Comparison of ENCODE assay signal across 8 cellular contexts in genomic region chr22:42444060-42444904, GRCh38. TPM values are rescaled to one million over a fixed set of nuclear protein-coding genes. Genes with fewer than 3 reads are reported as not detected.
DNase-seq lines count a peak whose midpoint lies in the region; ATAC-seq, FAIRE-seq and TF ChIP-seq lines count a peak whose summit lies in the region.

No MANE protein-coding gene starts in this region.

- H3K79me2 ChIP-seq in keratinocyte (ENCODE audit: control insufficient read depth, insufficient read depth, low read length): no peaks in the 10 kb centered on the region

- H3K4me1 ChIP-seq in keratinocyte (ENCODE audit: control insufficient read depth, extremely low read depth, insufficient read depth, low read length): peaks cover 22% of the 10 kb centered on the region

- peak overlapping the region in 2 of 3 experiments; percentile 40 to 61 for H3K4me3 ChIP-seq in keratinocyte (ENCODE audit: control insufficient read depth in 2 of 3, extremely low read depth in 1 of 3, insufficient read depth in 2 of 3, low read depth in 1 of 3, low read length in 3 of 3)

- peak; percentile 52 for TF ChIP-seq POLR2A in GM18505 (IDR thresholded peaks at IDR 0.05; ENCODE audit: borderline replicate concordance, extremely low read depth, insufficient read depth, insufficient read length)

- no peaks in the 10 kb centered on the region for H3K9me3 ChIP-seq in keratinocyte (ENCODE audit: control insufficient read depth, low read depth, low read length)

- peak overlapping the region; percentile 99 for H2AFZ ChIP-seq in keratinocyte (ENCODE audit: control insufficient read depth, low read length)

- no peaks in the 10 kb centered on the region for H3K27me3 ChIP-seq in keratinocyte (ENCODE audit: control insufficient read depth, extremely low read depth, insufficient read depth, low read length)

- dilution Hi-C loops in keratinocyte (cut with MboI; ENCODE audit: extremely low pct_ligation_motif_present, low sequenced_read_pairs): no loop called here

- TF ChIP-seq CTCF in 22Rv1 (IDR thresholded peaks at IDR 0.05) (peak; percentile 81), keratinocyte (optimal IDR thresholded peaks at IDR 0.05 in 1 of 3, IDR thresholded peaks at IDR 0.05 in 1 of 3, conservative IDR thresholded peaks at IDR 0.05 in 1 of 3; ENCODE audit: extremely low read depth in 1 of 3, insufficient read depth in 2 of 3, low read length in 3 of 3) (peak; percentile 43 to 77 (median 68))

- no peaks in the 10 kb centered on the region for H3K9me1 ChIP-seq in keratinocyte (ENCODE audit: control insufficient read depth, extremely low read depth, insufficient read depth, low read length)

- DNase-seq in NCI-H2227 treated with DMSO at 0.1 percent for 48 hours (lab: John Stamatoyannopoulos, UW) (peak; percentile 56), cerebellar cortex (ENCODE audit: low spot score) (peak; percentile 77), keratinocyte (ENCODE audit: low read depth, low spot score) (no peak)
- peak; percentile 72 for DNase-seq in stimulated activated CD4-positive, alpha-beta T cell treated with anti-CD3 and anti-CD28 coated beads, Interleukin-12 subunit alpha, Interleukin-12 subunit beta, amount 100 ng/mL, for 4 hours

- H3K27ac ChIP-seq in 22Rv1 (no peak overlapping the region; the same call in 1 of the 2 replicates), keratinocyte (ENCODE audit: control insufficient read depth, insufficient read depth, low read length) (no peak overlapping the region)

- peak overlapping the region; percentile 57 for H3K9ac ChIP-seq in keratinocyte (ENCODE audit: control insufficient read depth, extremely low read depth, insufficient read depth, low read length)

- H4K20me1 ChIP-seq in keratinocyte (ENCODE audit: control insufficient read depth, extremely low read depth, insufficient read depth, low read length): no peaks in the 10 kb centered on the region

- ATAC-seq in GM18505 (IDR thresholded peaks at IDR 0.05; ENCODE audit: unreplicated experiment) (no peak), GM19328 (IDR thresholded peaks at IDR 0.05; ENCODE audit: unreplicated experiment) (no peak)
- peak; percentile 50 to 57 for ATAC-seq in activated CD4-positive, CD25-positive, alpha-beta regulatory T cell treated with anti-CD3 and anti-CD28 coated beads, Interleukin-2, amount 50 U/mL, for 24 hours

- FAIRE-seq in keratinocyte (lab: Jason Lieb, UNC): peak; percentile 73

- no peaks in the 10 kb centered on the region for H3K36me3 ChIP-seq in keratinocyte (ENCODE audit: control insufficient read depth in 2 of 2, extremely low read depth in 1 of 2, insufficient read depth in 2 of 2, low read length in 2 of 2)

- H3K4me2 ChIP-seq in keratinocyte (ENCODE audit: control insufficient read depth, extremely low read depth, insufficient read depth, low read depth, low read length): peak overlapping the region; percentile 87

RNA-seq across cellular contexts. Expression of gene NFAM1, which starts 12.1 kb away (rescaled TPM):
- polyA plus RNA-seq in keratinocyte: 0.05 TPM in 1 of 3 replicates, not detected in the others
- not detected for polyA plus RNA-seq in keratinocyte (2011; ENCODE audit: low read depth)
- polyA plus RNA-seq in keratinocyte (2011; cell fraction: cytosol; rRNA removed): 0.03 and 0.05 TPM in 2 replicates
- polyA plus RNA-seq in keratinocyte (2011; cell fraction: nucleus; rRNA removed): 0.01 and 0.09 TPM in 2 replicates
- polyA plus RNA-seq in keratinocyte (2012; ENCODE audit: low replicate concordance): 0.01 TPM in 1 of 2 replicates, not detected in the other
- 0.16 TPM in 1 of 3 replicates, not detected in the others for polyA minus RNA-seq in keratinocyte
- polyA minus RNA-seq in keratinocyte (2011; cell fraction: cytosol; rRNA and poly(A)+ RNA removed): not detected
- not detected in 2 replicates for polyA minus RNA-seq in keratinocyte (2011; cell fraction: nucleus; rRNA and poly(A)+ RNA removed)

Comparison
In these comparisons a context has a peak if more than half of its experiments do, and no peak if none do; other contexts are left out.
1. ATAC-seq: peak in activated CD4-positive, CD25-positive, alpha-beta regulatory T cell treated with anti-CD3 and anti-CD28 coated beads, Interleukin-2, amount 50 U/mL, for 24 hours (2 of 2); none in GM18505 (single experiment) and GM19328 (single experiment).